Comparison of ENCODE assay signal across 8 cellular contexts in genomic region chr11:69048056-69048717, GRCh38. TPM values are rescaled to one million over a fixed set of nuclear protein-coding genes. Genes with fewer than 3 reads are reported as not detected.
DNase-seq lines count a peak whose midpoint lies in the region; ATAC-seq and TF ChIP-seq lines count a peak whose summit lies in the region.

No MANE protein-coding gene starts in this region.

- TF ChIP-seq CTCF in AG04450 (IDR thresholded peaks at IDR 0.05; ENCODE audit: low read depth, low read length) (no peak), astrocyte of the spinal cord (IDR thresholded peaks at IDR 0.05; ENCODE audit: low read depth, low read length) (no peak), mesothelial cell of epicardium (IDR thresholded peaks at IDR 0.05; ENCODE audit: unreplicated experiment) (no peak)

- no peak for DNase-seq in AG04450 (ENCODE audit: low read depth, low spot score)
- peak; percentile 9 for DNase-seq in astrocyte of the spinal cord (ENCODE audit: low read depth, low spot score)
- DNase-seq in mesothelial cell of epicardium (ENCODE audit: low spot score in 2 of 2, unreplicated experiment in 2 of 2): no peak
- no peak for DNase-seq in NOMO-1 treated with DMSO at 0.1 percent for 48 hours (lab: John Stamatoyannopoulos, UW; ENCODE audit: unreplicated experiment)
- DNase-seq in T1000 (lab: John Stamatoyannopoulos, UW): no peak
- DNase-seq in HuH-7 (ENCODE audit: low spot score): no peak

- peaks cover 22% of the 10 kb centered on the region for H3K4me1 Mint-ChIP-seq in mesothelial cell of epicardium

- in situ Hi-C loops in astrocyte of the spinal cord (cut with HindIII; ENCODE audit: low sequenced_read_pairs): no loop called here

- H3K9me3 Mint-ChIP-seq in mesothelial cell of epicardium: no peaks in the 10 kb centered on the region

- POLR2A ChIA-PET in AG04450 (lab: Yijun Ruan, JAX): interaction anchor here (0.8 to 1.7 kb wide), 7 partner anchors 16 to 591 kb away, joined by 3 to 15 read pairs (median 5); partner anchors contain the start of gene MRGPRF

- H3K4me3 Mint-ChIP-seq in mesothelial cell of epicardium: peak overlapping the region; percentile 67

- H3K27me3 ChIP-seq in AG04450 (ENCODE audit: control insufficient read depth, insufficient read depth, low read length): no peaks in the 10 kb centered on the region

- H3K36me3 Mint-ChIP-seq in mesothelial cell of epicardium: no peaks in the 10 kb centered on the region

- CTCF ChIA-PET in AG04450 (lab: Charles Lee): interaction anchor here (0.9 to 2.2 kb wide), 3 partner anchors 35 to 50 kb away, joined by 3 to 9 read pairs (median 4); partner anchors contain the start of gene MRGPRF

- ATAC-seq in HG02943 (IDR thresholded peaks at IDR 0.05; ENCODE audit: low read depth, unreplicated experiment) (peak; percentile 13), GM19467 (IDR thresholded peaks at IDR 0.05; ENCODE audit: unreplicated experiment) (no peak)

- H3K27ac Mint-ChIP-seq in mesothelial cell of epicardium: peak overlapping the region; percentile 71

- no peaks in the 10 kb centered on the region for H3K27me3 Mint-ChIP-seq in mesothelial cell of epicardium (ENCODE audit: low read depth)

- H3K4me3 ChIP-seq in AG04450 (ENCODE audit: low read depth, low read length) (peak overlapping the region; percentile 81), astrocyte of the spinal cord (ENCODE audit: low read depth, low read length) (peak overlapping the region; percentile 76)

- no peak overlapping the region for H3K27ac ChIP-seq in AG04450 (ENCODE audit: low read depth, low read length)

- no peaks in the 10 kb centered on the region for H3K9me3 ChIP-seq in AG04450 (ENCODE audit: control insufficient read depth, insufficient read depth, low read length)

RNA-seq across cellular contexts. Expression of gene TPCN2, which starts 0.5 kb away (rescaled TPM):
- polyA plus RNA-seq in AG04450 (2011; rRNA removed): 6.4 and 7.4 TPM in 2 replicates
- polyA minus RNA-seq in AG04450 (2011; rRNA and poly(A)+ RNA removed): 8.6 and 11.1 TPM in 2 replicates
- 20.5 to 23.7 TPM (median 22.1 TPM) in 3 replicates for total RNA-seq in mesothelial cell of epicardium

RNA-seq across cellular contexts. Expression of gene MRGPRF, which starts 35.1 kb away (rescaled TPM):
- polyA plus RNA-seq in AG04450 (2011; rRNA removed): 28.6 and 34.4 TPM in 2 replicates
- 26.8 and 28.0 TPM in 2 replicates for polyA minus RNA-seq in AG04450 (2011; rRNA and poly(A)+ RNA removed)
- total RNA-seq in mesothelial cell of epicardium: 2.3 to 4.0 TPM (median 3.4 TPM) in 3 replicates
